In genomic region chr1:118913818-118914217, GRCh38 we compare ENCODE assay signal across 18 cellular contexts.
DNase-seq lines count a peak whose midpoint lies in the region; ATAC-seq, FAIRE-seq and TF ChIP-seq lines count a peak whose summit lies in the region.
"Had no signal": no experiment of that assay in that cellular context is flagged by ENCODE, and none has a peak within 500 bp of the region (broad histone marks: within the 10 kb centered on the region; RNA-seq: fewer than 3 reads in every experiment).

No MANE protein-coding gene starts in this region.

- H2AFZ ChIP-seq in hepatocyte = no peak overlapping the region

- no peak overlapping the region for H3K4me3 ChIP-seq in A549
- no peak overlapping the region for H3K4me3 ChIP-seq in hepatocyte
- H3K4me3 ChIP-seq in right lobe of liver = peak overlapping the region in 2 of 3 donors; percentile 2 to 21
- no peak overlapping the region for H3K4me3 ChIP-seq in heart left ventricle
- no peak overlapping the region for H3K4me3 ChIP-seq in dorsolateral prefrontal cortex
- H3K4me3 ChIP-seq: BLaER1 had no signal

- TF ChIP-seq POLR2A in A549 (IDR thresholded peaks at IDR 0.05; ENCODE audit: low read length) (no peak), right lobe of liver (IDR thresholded peaks at IDR 0.05) (no peak), heart left ventricle (IDR thresholded peaks at IDR 0.05) (no peak)

- no peak for FAIRE-seq in A549 (lab: Jason Lieb, UNC)
- FAIRE-seq: D721Med, H1, HTR-8/SVneo had no signal

- no peaks in the 10 kb centered on the region for H3K9me2 ChIP-seq in hepatocyte (replicated peaks; ENCODE audit: insufficient read depth)

- H3K27ac ChIP-seq in A549 (no peak overlapping the region), hepatocyte (peak overlapping the region; percentile 29), right lobe of liver (peak overlapping the region; percentile 33 to 71 (median 66)), heart left ventricle (no peak overlapping the region), dorsolateral prefrontal cortex (no peak overlapping the region)
- H3K27ac ChIP-seq: 22Rv1, BLaER1 had no signal

- no peak for TF ChIP-seq RAD21 in A549 (conservative IDR thresholded peaks at IDR 0.05 in 1 of 2, IDR thresholded peaks at IDR 0.05 in 1 of 2)

- TF ChIP-seq EP300 in A549 (IDR thresholded peaks at IDR 0.05) = no peak

- POLR2A ChIA-PET in A549 (lab: Yijun Ruan, JAX) = no interaction called here

- intact Hi-C loops in right lobe of liver (cut with DNase I) = no loop called here
- intact Hi-C loops in heart left ventricle (cut with DNase I) = no loop called here
- intact Hi-C loops in dorsolateral prefrontal cortex (cut with DNase I) = no loop called here

- WGBS in A549 (ENCODE audit: missing lambda C conversion rate) = 93% methylated on average over 4 of the region's 4 CpGs
- 90% methylated on average over 4 of the region's 4 CpGs for WGBS in hepatocyte (ENCODE audit: low lambda C conversion rate, missing lambda C conversion rate)
- WGBS in right lobe of liver (ENCODE audit: insufficient coverage, low coverage, low lambda C conversion rate, missing lambda C conversion rate) = 31% methylated on average over 4 of the region's 4 CpGs
- WGBS in heart left ventricle, 4 donors = 89 to 96% (median 92%) methylated on average over 4 of the region's 4 CpGs

- no peaks in the 10 kb centered on the region for H3K36me3 ChIP-seq in hepatocyte (replicated peaks; ENCODE audit: insufficient read depth, low read depth)
- no peaks in the 10 kb centered on the region for H3K36me3 ChIP-seq in right lobe of liver
- no peaks in the 10 kb centered on the region for H3K36me3 ChIP-seq in heart left ventricle
- H3K36me3 ChIP-seq: BLaER1 had no signal

- TF ChIP-seq CTCF in A549 (IDR thresholded peaks at IDR 0.05) = no peak
- no peak for TF ChIP-seq CTCF in hepatocyte (IDR thresholded peaks at IDR 0.05; ENCODE audit: poor library complexity)
- no peak for TF ChIP-seq CTCF in right lobe of liver (IDR thresholded peaks at IDR 0.05)
- no peak for TF ChIP-seq CTCF in heart left ventricle (IDR thresholded peaks at IDR 0.05)
- no peak for TF ChIP-seq CTCF in dorsolateral prefrontal cortex (IDR thresholded peaks at IDR 0.05 in 54 of 56, conservative IDR thresholded peaks at IDR 0.05 in 2 of 56; ENCODE audit: low read depth in 1 of 56, partially characterized antibody in 56 of 56)

- H4K20me1 ChIP-seq in hepatocyte (ENCODE audit: insufficient read depth, poor library complexity, severe bottlenecking) = no peaks in the 10 kb centered on the region
- H4K20me1 ChIP-seq: BLaER1 had no signal

- no peak for ATAC-seq in A549
- ATAC-seq in right lobe of liver = peak; percentile 26 to 60 (median 48)
- no peak for ATAC-seq in heart left ventricle
- ATAC-seq: CD8-positive, alpha-beta T cell had no signal

- H3K4me1 ChIP-seq in A549 (peaks cover 19% of the 10 kb centered on the region), hepatocyte (ENCODE audit: insufficient read depth) (peaks cover 3% of the 10 kb centered on the region), right lobe of liver (peaks cover 0 to 13% (median 5%) of the 10 kb centered on the region in 4 donors), heart left ventricle (no peaks in the 10 kb centered on the region)
- H3K4me1 ChIP-seq: BLaER1 had no signal

- H3K79me2 ChIP-seq in hepatocyte = no peaks in the 10 kb centered on the region

- H3K4me2 ChIP-seq in A549 (peak overlapping the region; percentile 59), hepatocyte (no peak overlapping the region)
- H3K4me2 ChIP-seq: BLaER1 had no signal

- DNase-seq in A549 (ENCODE audit: low read depth in 1 of 2, low spot score in 1 of 2) (no peak), DMS53 treated with DMSO at 0.1 percent for 48 hours (lab: John Stamatoyannopoulos, UW; ENCODE audit: unreplicated experiment) (peak; percentile 6), hepatocyte (ENCODE audit: low spot score) (no peak), right lobe of liver (no peak), NCI-H1092 (lab: John Stamatoyannopoulos, UW) (no peak), heart left ventricle (no peak), dorsolateral prefrontal cortex (no peak)
- DNase-seq: CD8-positive, alpha-beta T cell; COR-L47; DMS79 treated with DMSO at 0.1 percent for 48 hours; GF-D8; H9; KBM-7 had no signal

- H3K9me3 ChIP-seq in A549 = no peaks in the 10 kb centered on the region
- no peaks in the 10 kb centered on the region for H3K9me3 ChIP-seq in hepatocyte (ENCODE audit: low read depth)
- no peaks in the 10 kb centered on the region for H3K9me3 ChIP-seq in right lobe of liver
- H3K9me3 ChIP-seq in heart left ventricle = no peaks in the 10 kb centered on the region
- H3K9me3 ChIP-seq: BLaER1 had no signal

- H3K27me3 ChIP-seq in hepatocyte (no peaks in the 10 kb centered on the region), right lobe of liver (no peaks in the 10 kb centered on the region), heart left ventricle (no peaks in the 10 kb centered on the region), dorsolateral prefrontal cortex (no peaks in the 10 kb centered on the region)
- H3K27me3 ChIP-seq: BLaER1 had no signal

- CTCF ChIA-PET in A549 (lab: Yijun Ruan, JAX) = no interaction called here

TF ChIP-seq in A549, 52 proteins besides CTCF, POLR2A, EP300 and RAD21:
- TF ChIP-seq JUN (IDR thresholded peaks at IDR 0.05) (no peak), CEBPB (IDR thresholded peaks at IDR 0.05) (no peak), MAX (IDR thresholded peaks at IDR 0.05) (no peak), HOXA7 (CRISPR knock-in tag; IDR thresholded peaks at IDR 0.05) (no peak), BCL3 (IDR thresholded peaks at IDR 0.05) (no peak), FOXS1 (CRISPR knock-in tag; IDR thresholded peaks at IDR 0.05) (no peak)

Comparison
In these comparisons a context has a peak if more than half of its experiments do, and no peak if none do; other contexts are left out.
1. ATAC-seq: peak in right lobe of liver (4 of 4); none in A549 (0 of 2) and heart left ventricle (0 of 4).
2. H3K27ac ChIP-seq: peak in hepatocyte (single experiment) and right lobe of liver (3 of 3); none in A549 (0 of 2), heart left ventricle (0 of 12) and dorsolateral prefrontal cortex (0 of 59).
3. H3K4me3 ChIP-seq: peak in right lobe of liver (2 of 3); none in A549 (single experiment), hepatocyte (single experiment), heart left ventricle (0 of 12) and dorsolateral prefrontal cortex (0 of 59).